ENCODE assay signal across 8 cellular contexts in the genomic region with DNA sequence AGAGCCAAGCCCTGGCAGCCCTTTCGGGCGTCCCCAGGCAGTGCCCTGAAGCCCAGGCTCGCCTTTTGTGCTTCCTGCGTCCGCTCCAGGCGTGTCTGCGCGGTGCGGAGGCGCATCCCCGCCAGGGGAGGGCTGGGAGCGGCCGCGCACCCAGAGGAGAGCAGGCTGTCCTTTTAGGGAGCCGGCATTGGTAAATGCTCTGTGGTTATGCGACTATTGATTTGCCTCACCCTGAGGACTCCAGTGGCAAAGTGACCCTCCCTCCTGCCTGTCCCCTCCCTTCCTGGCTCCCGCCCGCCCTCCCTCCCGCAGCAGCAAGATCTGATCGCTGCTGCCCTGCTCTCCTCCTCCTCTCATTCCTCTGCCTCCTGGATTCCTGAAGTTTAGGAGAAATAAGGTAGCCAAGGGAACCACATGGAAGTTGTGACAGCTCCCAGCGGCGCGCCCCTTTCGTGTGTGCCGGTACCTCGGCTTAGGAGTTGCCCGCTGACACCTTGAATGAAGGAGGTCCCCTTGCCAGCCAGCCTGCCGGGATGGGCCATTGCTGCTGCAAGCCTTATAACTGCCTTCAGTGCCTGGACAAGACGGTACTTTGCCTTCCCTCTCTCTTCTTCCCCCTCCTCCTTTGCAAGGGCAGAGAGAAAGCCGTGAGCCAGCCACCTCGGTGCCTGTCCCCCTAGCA.
DNase-seq lines count a peak whose midpoint lies in the region; ATAC-seq and TF ChIP-seq lines count a peak whose summit lies in the region.

No MANE protein-coding gene starts in this region.

- no peak overlapping the region for H4K8ac ChIP-seq in IMR-90 (ENCODE audit: low read depth in 2 of 2, low read length in 2 of 2)

- no peaks in the 10 kb centered on the region for H3K79me2 ChIP-seq in ACC112 (ENCODE audit: control insufficient read depth, insufficient read depth, low read length, unreplicated experiment)

- no peaks in the 10 kb centered on the region for H3K9me3 Mint-ChIP-seq in memory B cell

- H3K9ac ChIP-seq in IMR-90 (ENCODE audit: low read depth, low read length), result no peak overlapping the region

- H3K27me3 Mint-ChIP-seq in memory B cell, result peaks cover 13% of the 10 kb centered on the region

- 0% methylated on average over 11 of the region's 31 CpGs; no CpG with 5 or more reads in 1 of the 2 experiments for WGBS in IMR-90 (ENCODE audit: extremely low coverage in 2 of 2, insufficient read length in 1 of 2), 2 experiments

- no peak for DNase-seq in IMR-90
- DNase-seq in caudate nucleus (lab: John Stamatoyannopoulos, UW), result peak in 35 of 61 donors; percentile 3 to 62 (median 27)
- no peak for DNase-seq in memory B cell (ENCODE audit: low spot score in 2 of 2)
- DNase-seq in uterus, result peak in 1 of 2 donors; percentile 30
- DNase-seq in HK-2 (ENCODE audit: unreplicated experiment), result no peak

- TF ChIP-seq POLR2A in IMR-90 (IDR thresholded peaks at IDR 0.05; ENCODE audit: low read depth, low read length) (no peak), uterus (IDR thresholded peaks at IDR 0.05) (no peak)

- H2AFZ ChIP-seq in ACC112 (ENCODE audit: low read length, unreplicated experiment) (no peak overlapping the region), IMR-90 (replicated peaks; ENCODE audit: low read length, poor library complexity) (peak overlapping the region; percentile 55)

- no peaks in the 10 kb centered on the region for H3K36me3 ChIP-seq in ACC112 (ENCODE audit: insufficient read depth, low read length)
- H3K36me3 ChIP-seq in IMR-90 (ENCODE audit: control insufficient read depth, insufficient read depth, low read length), result no peaks in the 10 kb centered on the region
- no peaks in the 10 kb centered on the region for H3K36me3 ChIP-seq in uterus

- no peaks in the 10 kb centered on the region for H4K20me1 ChIP-seq in IMR-90 (ENCODE audit: insufficient read depth, low read length)

- no peak overlapping the region for H2BK20ac ChIP-seq in IMR-90 (ENCODE audit: low read depth, low read length)

- no peaks in the 10 kb centered on the region for H3K36me3 Mint-ChIP-seq in memory B cell

- no peak overlapping the region for H2BK5ac ChIP-seq in IMR-90 (ENCODE audit: low read depth, low read length, poor library complexity, severe bottlenecking)

- H3K4me3 ChIP-seq in ACC112 (ENCODE audit: low read depth, low read length) (peak overlapping the region; percentile 67), IMR-90 (ENCODE audit: insufficient read depth, low read depth, low read length) (peak overlapping the region; percentile 12; the same call in 1 of the 2 replicates), uterus (peak overlapping the region; percentile 38 to 40)

- H3K4ac ChIP-seq in IMR-90 (ENCODE audit: low read depth, low read length), result no peak overlapping the region

- no peak for TF ChIP-seq CTCF in IMR-90 (conservative IDR thresholded peaks at IDR 0.05; ENCODE audit: low read depth, low read length)
- peak in 2 of 4 experiments; percentile 11 to 33 for TF ChIP-seq CTCF in uterus (IDR thresholded peaks at IDR 0.05)

- no peak overlapping the region for H3K18ac ChIP-seq in IMR-90 (ENCODE audit: low read depth, low read length)

- H3K4me1 ChIP-seq in ACC112 (ENCODE audit: control insufficient read depth, insufficient read depth, low read length, unreplicated experiment) (peaks cover 3% of the 10 kb centered on the region), IMR-90 (ENCODE audit: control insufficient read depth, insufficient read depth, low read length) (no peaks in the 10 kb centered on the region), uterus (no peaks in the 10 kb centered on the region)

- no peak for TF ChIP-seq RAD21 in IMR-90 (IDR thresholded peaks at IDR 0.05; ENCODE audit: low read length)

- peak overlapping the region; percentile 55 for H3K4me3 Mint-ChIP-seq in memory B cell

- no peak overlapping the region for H4K5ac ChIP-seq in IMR-90 (ENCODE audit: low read depth, low read length)

- no peak overlapping the region for H3K56ac ChIP-seq in IMR-90 (ENCODE audit: extremely low read depth, insufficient read depth, low read length)

- H2AK5ac ChIP-seq in IMR-90 (ENCODE audit: low read depth, low read length), result no peak overlapping the region

- intact Hi-C loops in IMR-90 (cut with micrococcal nuclease), result no loop called here
- intact Hi-C loops in uterus (cut with DNase I; ENCODE audit: low total_unique reads), result no loop called here

- H3K27ac Mint-ChIP-seq in memory B cell, result no peak overlapping the region

- H4K91ac ChIP-seq in IMR-90 (ENCODE audit: insufficient read depth, low read depth, low read length), result no peak overlapping the region

- H3K27me3 ChIP-seq in ACC112 (ENCODE audit: insufficient read depth, low read length) (peaks cover 61% of the 10 kb centered on the region), IMR-90 (ENCODE audit: control insufficient read depth, insufficient read depth, low read length) (peaks cover 37% of the 10 kb centered on the region), uterus (no peaks in the 10 kb centered on the region)

- BruUV-seq in IMR-90 (replicated peaks; lab: Mats Ljungman, UMichigan), result no TSS peak

- H3K9me3 ChIP-seq in IMR-90 (ENCODE audit: control insufficient read depth, insufficient read depth, low read length) (peaks cover 2% of the 10 kb centered on the region; the same call in 1 of the 2 replicates), uterus (no peaks in the 10 kb centered on the region)

- CTCF ChIA-PET in IMR-90 (lab: Yijun Ruan, JAX), result no interaction called here

- no peak overlapping the region for H3K14ac ChIP-seq in IMR-90 (replicated peaks; ENCODE audit: low read depth, low read length)

- peak; percentile 91 for ATAC-seq in IMR-90 (ENCODE audit: low read depth)
- ATAC-seq in memory B cell (ENCODE audit: low read depth), result no peak
- no peak for ATAC-seq in GM21825 (IDR thresholded peaks at IDR 0.05; ENCODE audit: unreplicated experiment)
- ATAC-seq in HG03108 (IDR thresholded peaks at IDR 0.05; ENCODE audit: unreplicated experiment), result no peak

- H3K27ac ChIP-seq in ACC112 (ENCODE audit: low read depth, low read length), result no peak overlapping the region
- no peak overlapping the region for H3K27ac ChIP-seq in IMR-90 (ENCODE audit: insufficient read depth, low read length)
- H3K27ac ChIP-seq in caudate nucleus (ENCODE audit: low read depth, low read length), result no peak overlapping the region
- H3K27ac ChIP-seq in uterus, result peak overlapping the region; percentile 29 to 40

- no peak overlapping the region for H2AK9ac ChIP-seq in IMR-90 (replicated peaks; ENCODE audit: low read depth, low read length, poor library complexity)

- H3K4me1 Mint-ChIP-seq in memory B cell, result no peaks in the 10 kb centered on the region

- H2BK120ac ChIP-seq in IMR-90 (ENCODE audit: low read depth, low read length), result no peak overlapping the region

- H3K23ac ChIP-seq in IMR-90 (ENCODE audit: low read depth, low read length), result no peak overlapping the region

- dilution Hi-C loops in IMR-90 (cut with HindIII; ENCODE audit: low sequenced_read_pairs, unreplicated experiment), result no loop called here

- no peaks in the 10 kb centered on the region for H3K79me1 ChIP-seq in IMR-90 (ENCODE audit: low read depth in 1 of 2, low read length in 2 of 2)

- peak overlapping the region; percentile 63 for H3K4me2 ChIP-seq in IMR-90 (ENCODE audit: low read depth, low read length)

- POLR2A ChIA-PET in IMR-90 (lab: Charles Lee; ENCODE audit: unreplicated experiment), result no interaction called here

- H3K9me1 ChIP-seq in IMR-90 (ENCODE audit: insufficient read depth, low read length), result no peaks in the 10 kb centered on the region

- no peak overlapping the region for H2BK15ac ChIP-seq in IMR-90 (ENCODE audit: low read depth, low read length)

- in situ Hi-C loops in IMR-90 (cut with MboI; ENCODE audit: low sequenced_read_pairs), result no loop called here

TF ChIP-seq in IMR-90, 13 proteins besides CTCF, POLR2A, EP300 and RAD21:
- TF ChIP-seq MAZ (IDR thresholded peaks at IDR 0.05; ENCODE audit: borderline replicate concordance, low read depth, low read length) (no peak), CEBPB (IDR thresholded peaks at IDR 0.05; ENCODE audit: low read depth, low read length) (no peak), MXI1 (IDR thresholded peaks at IDR 0.05; ENCODE audit: borderline replicate concordance, low read depth, low read length) (no peak), NFE2L2 (IDR thresholded peaks at IDR 0.05; ENCODE audit: low read depth, low read length) (no peak), MAFK (IDR thresholded peaks at IDR 0.05; ENCODE audit: low read depth, low read length) (no peak), SMC3 (IDR thresholded peaks at IDR 0.05; ENCODE audit: low read depth, low read length) (no peak)
- TF ChIP-seq, protein P1, sequence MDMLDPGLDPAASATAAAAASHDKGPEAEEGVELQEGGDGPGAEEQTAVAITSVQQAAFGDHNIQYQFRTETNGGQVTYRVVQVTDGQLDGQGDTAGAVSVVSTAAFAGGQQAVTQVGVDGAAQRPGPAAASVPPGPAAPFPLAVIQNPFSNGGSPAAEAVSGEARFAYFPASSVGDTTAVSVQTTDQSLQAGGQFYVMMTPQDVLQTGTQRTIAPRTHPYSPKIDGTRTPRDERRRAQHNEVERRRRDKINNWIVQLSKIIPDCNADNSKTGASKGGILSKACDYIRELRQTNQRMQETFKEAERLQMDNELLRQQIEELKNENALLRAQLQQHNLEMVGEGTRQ (IDR thresholded peaks at IDR 0.05; ENCODE audit: low read depth, low read length), result no peak

Comparison
In these comparisons a context has a peak if more than half of its experiments do, and no peak if none do; other contexts are left out.
1. H3K27ac ChIP-seq: peak in uterus (2 of 2); none in ACC112 (single experiment), IMR-90 (single experiment) and caudate nucleus (single experiment).
2. H3K4me3 ChIP-seq: peak in every context shown above with its lines; median percentile 67 in ACC112; 39 in uterus; 12 in IMR-90.
3. DNase-seq: peak in caudate nucleus (35 of 61); none in IMR-90 (single experiment), memory B cell (0 of 2) and HK-2 (single experiment).